10 cellular contexts compared by ENCODE assay signal in the genomic region with DNA sequence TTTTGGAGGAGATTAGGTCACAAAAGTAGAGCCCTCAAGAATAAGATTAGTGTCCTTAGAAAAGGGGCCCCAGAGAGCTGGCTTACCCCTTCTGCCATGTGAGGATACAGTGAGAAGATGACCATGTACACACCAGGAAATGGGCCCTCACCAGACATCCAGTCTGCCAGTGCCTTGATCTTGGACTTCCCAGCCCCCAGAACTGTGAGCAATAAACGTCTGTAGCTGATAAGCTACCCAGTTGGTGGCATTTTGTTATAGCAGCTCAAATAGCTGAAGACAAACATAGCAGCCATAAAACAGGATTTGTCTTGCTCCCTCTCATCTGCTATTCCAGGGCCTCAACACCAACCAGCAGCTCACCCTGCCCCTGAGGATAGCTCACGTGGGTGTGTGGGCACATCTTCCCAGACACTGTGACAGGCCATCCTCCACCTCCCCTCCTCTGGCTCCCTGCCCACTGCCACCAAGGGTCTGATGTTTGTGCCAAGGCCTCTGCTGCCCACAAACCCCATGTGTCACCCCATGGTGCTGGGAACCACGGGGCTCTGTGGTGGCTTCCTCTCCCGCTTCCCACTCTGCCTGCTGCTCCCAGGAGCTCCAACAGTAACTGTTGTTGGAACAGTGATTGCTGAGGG.
"Had no signal": no experiment of that assay in that cellular context is flagged by ENCODE, and none has a peak within 500 bp of the region (broad histone marks: within the 10 kb centered on the region; RNA-seq: fewer than 3 reads in every experiment).

No MANE protein-coding gene starts in this region.

- H2AFZ ChIP-seq: GM23248 had no signal

- H3K4me1 ChIP-seq: HAP-1 had no signal

- H3K4me1 Mint-ChIP-seq: IgD-negative memory B cell had no signal

- H3K4me3 ChIP-seq: GM23248, HAP-1 had no signal

- H3K4me2 ChIP-seq: KMS-11 had no signal

- H3K27me3 Mint-ChIP-seq: IgD-negative memory B cell had no signal

- ATAC-seq: HCT116, HepG2 had no signal

- H3K27ac ChIP-seq: GM23248, HL-60, KMS-11 had no signal

- H3K36me3 ChIP-seq: HAP-1 had no signal

- H3K27ac Mint-ChIP-seq: IgD-negative memory B cell had no signal

- DNase-seq: GM23248, GOT3, H7, KBM-7 had no signal

- H3K9me3 ChIP-seq: HAP-1 had no signal
